ENCODE assay signal across 12 cellular contexts in genomic region chr6:15512126-15512525, GRCh38.
DNase-seq lines count a peak whose midpoint lies in the region; ATAC-seq and TF ChIP-seq lines count a peak whose summit lies in the region.
"Had no signal": no experiment of that assay in that cellular context is flagged by ENCODE, and none has a peak within 500 bp of the region (broad histone marks: within the 10 kb centered on the region; RNA-seq: fewer than 3 reads in every experiment).

No MANE protein-coding gene starts in this region.

- H4K20me1 ChIP-seq in SK-N-SH (ENCODE audit: insufficient read depth) = peaks cover 15% of the 10 kb centered on the region; the same call in 1 of the 2 replicates

- H3K79me2 ChIP-seq in SK-N-SH (ENCODE audit: insufficient read depth) = no peaks in the 10 kb centered on the region

- POLR2A ChIA-PET in activated CD8-positive, alpha-beta T cell treated with anti-CD3 and anti-CD28 coated beads for 36 hours (lab: Charles Lee) = interaction anchor here (1.7 kb wide), 1 partner anchor 15 kb away, joined by 4 read pairs; no protein-coding TSS in a partner anchor
- POLR2A ChIA-PET in activated CD8-positive, alpha-beta T cell treated with anti-CD3 and anti-CD28 coated beads, Interleukin-2, amount 10 ng/mL, durations not matched to agents 7 days and 5 days (lab: Charles Lee) = no interaction called here
- POLR2A ChIA-PET in SK-N-SH (lab: Yijun Ruan, JAX) = no interaction called here

- ATAC-seq in activated CD8-positive, alpha-beta T cell treated with anti-CD3 and anti-CD28 coated beads for 36 hours = no peak
- no peak for ATAC-seq in activated CD8-positive, alpha-beta T cell treated with anti-CD3 and anti-CD28 coated beads, Interleukin-2, amount 10 ng/mL, durations not matched to agents 7 days and 5 days
- no peak for ATAC-seq in HG03520 (IDR thresholded peaks at IDR 0.05; ENCODE audit: unreplicated experiment)

- peak; percentile 66 for TF ChIP-seq RAD21 in SK-N-SH (IDR thresholded peaks at IDR 0.05; ENCODE audit: low read length)

- intact Hi-C loops in activated CD8-positive, alpha-beta T cell treated with anti-CD3 and anti-CD28 coated beads for 36 hours (cut with micrococcal nuclease) = no loop called here
- intact Hi-C loops in spleen (cut with DNase I; ENCODE audit: low total_unique reads) = no loop called here

- CTCF ChIA-PET in activated CD8-positive, alpha-beta T cell treated with anti-CD3 and anti-CD28 coated beads for 36 hours (lab: Charles Lee) = no interaction called here
- CTCF ChIA-PET in activated CD8-positive, alpha-beta T cell treated with anti-CD3 and anti-CD28 coated beads, Interleukin-2, amount 10 ng/mL, durations not matched to agents 7 days and 5 days (lab: Charles Lee) = no interaction called here
- CTCF ChIA-PET in SK-N-SH (lab: Yijun Ruan, JAX) = interaction anchor here (0.9 to 1.0 kb wide), 3 partner anchors 19 to 164 kb away, joined by 3 read pairs; no protein-coding TSS in a partner anchor

- no peaks in the 10 kb centered on the region for H3K9me2 ChIP-seq in SK-N-SH

- no peaks in the 10 kb centered on the region for H3K9me3 Mint-ChIP-seq in activated CD8-positive, alpha-beta T cell treated with anti-CD3 and anti-CD28 coated beads for 36 hours
- no peaks in the 10 kb centered on the region for H3K9me3 Mint-ChIP-seq in activated CD8-positive, alpha-beta T cell treated with anti-CD3 and anti-CD28 coated beads, Interleukin-2, amount 10 ng/mL, durations not matched to agents 7 days and 5 days (ENCODE audit: insufficient read depth)
- H3K9me3 Mint-ChIP-seq: CD4-positive, CD25-positive, alpha-beta regulatory T cell had no signal

- H3K27me3 Mint-ChIP-seq in activated CD8-positive, alpha-beta T cell treated with anti-CD3 and anti-CD28 coated beads for 36 hours = no peaks in the 10 kb centered on the region
- H3K27me3 Mint-ChIP-seq in activated CD8-positive, alpha-beta T cell treated with anti-CD3 and anti-CD28 coated beads, Interleukin-2, amount 10 ng/mL, durations not matched to agents 7 days and 5 days (ENCODE audit: low read depth) = no peaks in the 10 kb centered on the region
- H3K27me3 Mint-ChIP-seq: CD4-positive, CD25-positive, alpha-beta regulatory T cell had no signal

- no peaks in the 10 kb centered on the region for H3F3A ChIP-seq in SK-N-SH (replicated peaks; ENCODE audit: insufficient read depth)

- no peak overlapping the region for H3K4me2 ChIP-seq in SK-N-SH

- peak overlapping the region; percentile 38 for H3K27ac Mint-ChIP-seq in activated CD8-positive, alpha-beta T cell treated with anti-CD3 and anti-CD28 coated beads for 36 hours
- H3K27ac Mint-ChIP-seq in activated CD8-positive, alpha-beta T cell treated with anti-CD3 and anti-CD28 coated beads, Interleukin-2, amount 10 ng/mL, durations not matched to agents 7 days and 5 days = no peak overlapping the region

- H3K9ac ChIP-seq in SK-N-SH = no peak overlapping the region

- no peak for DNase-seq in activated CD8-positive, alpha-beta T cell treated with anti-CD3 and anti-CD28 coated beads for 36 hours
- no peak for DNase-seq in activated CD8-positive, alpha-beta T cell treated with anti-CD3 and anti-CD28 coated beads, Interleukin-2, amount 10 ng/mL, durations not matched to agents 7 days and 5 days
- DNase-seq in SK-N-SH (peak; percentile 72), cardiac muscle cell (ENCODE audit: low read depth in 1 of 2, low spot score in 1 of 2) (peak in 1 of 2 donors; percentile 17), spleen (peak; percentile 58), NCI-H2029 (lab: John Stamatoyannopoulos, UW) (no peak), MV-4-11 (lab: John Stamatoyannopoulos, UW) (no peak)
- DNase-seq: CD4-positive, CD25-positive, alpha-beta regulatory T cell; central memory CD4-positive, alpha-beta T cell; IMR-90; pancreas had no signal

- H3K4me3 ChIP-seq in SK-N-SH (ENCODE audit: low read depth in 2 of 2, low read length in 1 of 2) (no peak overlapping the region; a peak in 1 of 4 replicates), cardiac muscle cell (no peak overlapping the region), spleen (no peak overlapping the region)
- H3K4me3 ChIP-seq: pancreas had no signal

- 95% methylated on average over 12 of the region's 18 CpGs for WGBS in SK-N-SH (ENCODE audit: low lambda C conversion rate)
- WGBS in spleen, 5 donors = 95 to 99% (median 96%) methylated on average over 13 to 18 of the region's 18 CpGs

- H3K4me3 Mint-ChIP-seq in activated CD8-positive, alpha-beta T cell treated with anti-CD3 and anti-CD28 coated beads for 36 hours = no peak overlapping the region
- no peak overlapping the region for H3K4me3 Mint-ChIP-seq in activated CD8-positive, alpha-beta T cell treated with anti-CD3 and anti-CD28 coated beads, Interleukin-2, amount 10 ng/mL, durations not matched to agents 7 days and 5 days
- H3K4me3 Mint-ChIP-seq: CD4-positive, CD25-positive, alpha-beta regulatory T cell had no signal

- no peak for TF ChIP-seq POLR2A in spleen (IDR thresholded peaks at IDR 0.05)

- no peak overlapping the region for H3K27ac ChIP-seq in SK-N-SH (ENCODE audit: low read depth in 2 of 2, low read length in 1 of 2)
- no peak overlapping the region for H3K27ac ChIP-seq in cardiac muscle cell
- peak overlapping the region in 1 of 8 donors; percentile 30 for H3K27ac ChIP-seq in spleen
- H3K27ac ChIP-seq: pancreas had no signal

- peaks cover 50% of the 10 kb centered on the region for H3K36me3 Mint-ChIP-seq in activated CD8-positive, alpha-beta T cell treated with anti-CD3 and anti-CD28 coated beads for 36 hours (ENCODE audit: low read depth)
- peaks cover 64% of the 10 kb centered on the region for H3K36me3 Mint-ChIP-seq in activated CD8-positive, alpha-beta T cell treated with anti-CD3 and anti-CD28 coated beads, Interleukin-2, amount 10 ng/mL, durations not matched to agents 7 days and 5 days (ENCODE audit: low read depth)

- H3K27me3 ChIP-seq in SK-N-SH (ENCODE audit: insufficient read depth) = no peaks in the 10 kb centered on the region
- H3K27me3 ChIP-seq in cardiac muscle cell = no peaks in the 10 kb centered on the region
- no peaks in the 10 kb centered on the region for H3K27me3 ChIP-seq in spleen (replicated peaks in 1 of 7)
- H3K27me3 ChIP-seq: pancreas had no signal

- peaks cover 15 to 20% of the 10 kb centered on the region in 2 experiments for H3K36me3 ChIP-seq in SK-N-SH (replicated peaks in 1 of 2; ENCODE audit: control insufficient read depth in 1 of 2, insufficient read depth in 2 of 2, low read length in 1 of 2)
- H3K36me3 ChIP-seq in cardiac muscle cell = peaks cover 15% of the 10 kb centered on the region
- peaks cover 0 to 100% (median 76%) of the 10 kb centered on the region in 6 donors for H3K36me3 ChIP-seq in spleen

- no peaks in the 10 kb centered on the region for H3K4me1 Mint-ChIP-seq in activated CD8-positive, alpha-beta T cell treated with anti-CD3 and anti-CD28 coated beads for 36 hours (ENCODE audit: low read depth)
- peaks cover 5% of the 10 kb centered on the region for H3K4me1 Mint-ChIP-seq in activated CD8-positive, alpha-beta T cell treated with anti-CD3 and anti-CD28 coated beads, Interleukin-2, amount 10 ng/mL, durations not matched to agents 7 days and 5 days (ENCODE audit: low read depth)
- H3K4me1 Mint-ChIP-seq: CD4-positive, CD25-positive, alpha-beta regulatory T cell had no signal

- no peak overlapping the region for H2AFZ ChIP-seq in SK-N-SH (ENCODE audit: low read depth)

- no peaks in the 10 kb centered on the region for H3K9me3 ChIP-seq in SK-N-SH
- H3K9me3 ChIP-seq in cardiac muscle cell (ENCODE audit: low read depth) = no peaks in the 10 kb centered on the region
- no peaks in the 10 kb centered on the region for H3K9me3 ChIP-seq in spleen
- H3K9me3 ChIP-seq: pancreas had no signal

- no peak for TF ChIP-seq CTCF in activated CD8-positive, alpha-beta T cell treated with anti-CD3 and anti-CD28 coated beads for 36 hours (IDR thresholded peaks at IDR 0.05)
- TF ChIP-seq CTCF in SK-N-SH (IDR thresholded peaks at IDR 0.05) (peak; percentile 30), cardiac muscle cell (IDR thresholded peaks at IDR 0.05; ENCODE audit: low read depth, low read length) (peak; percentile 13), spleen (IDR thresholded peaks at IDR 0.05 in 8 of 11, conservative IDR thresholded peaks at IDR 0.05 in 3 of 11) (no peak)

- no peaks in the 10 kb centered on the region; a peak in 1 of 4 replicates for H3K4me1 ChIP-seq in SK-N-SH (ENCODE audit: control insufficient read depth in 1 of 2, insufficient read depth in 2 of 2, low read depth in 1 of 2, low read length in 1 of 2)
- no peaks in the 10 kb centered on the region for H3K4me1 ChIP-seq in cardiac muscle cell (ENCODE audit: low read depth)
- H3K4me1 ChIP-seq in spleen = peaks cover 0 to 39% (median 0%) of the 10 kb centered on the region in 6 donors
- H3K4me1 ChIP-seq: pancreas had no signal

- TF ChIP-seq EP300 in SK-N-SH (IDR thresholded peaks at IDR 0.05; ENCODE audit: borderline replicate concordance in 1 of 2, low read depth in 1 of 2, low read length in 1 of 2) = no peak

TF ChIP-seq in SK-N-SH, 30 proteins besides CTCF, POLR2A, EP300 and RAD21:
- TF ChIP-seq SMC3 (IDR thresholded peaks at IDR 0.05; ENCODE audit: low read depth, low read length) = peak; percentile 47
- TF ChIP-seq ZBTB33 (IDR thresholded peaks at IDR 0.05; ENCODE audit: borderline replicate concordance, low read depth) = 0 out of 2 replicates have a peak, but pooled peaks have one; percentile 13
- TF ChIP-seq MXI1 (IDR thresholded peaks at IDR 0.05; ENCODE audit: low read depth, low read length) = no peak

Comparison
In these comparisons a context has a peak if more than half of its experiments do, and no peak if none do; other contexts are left out.
1. DNase-seq: peak in SK-N-SH (single experiment) and spleen (single experiment); none in activated CD8-positive, alpha-beta T cell treated with anti-CD3 and anti-CD28 coated beads for 36 hours (single experiment), activated CD8-positive, alpha-beta T cell treated with anti-CD3 and anti-CD28 coated beads, Interleukin-2, amount 10 ng/mL, durations not matched to agents 7 days and 5 days (single experiment), NCI-H2029 (single experiment) and MV-4-11 (single experiment).
2. CTCF ChIP-seq: peak in SK-N-SH (single experiment) and cardiac muscle cell (single experiment); none in activated CD8-positive, alpha-beta T cell treated with anti-CD3 and anti-CD28 coated beads for 36 hours (single experiment) and spleen (0 of 11).